In genomic region chr2:10253596-10254372, GRCh38 we compare ENCODE assay signal across 26 cellular contexts. TPM values are rescaled to one million over a fixed set of nuclear protein-coding genes. Genes with fewer than 3 reads are reported as not detected.
DNase-seq lines count a peak whose midpoint lies in the region; ATAC-seq, FAIRE-seq and TF ChIP-seq lines count a peak whose summit lies in the region.
"Had no signal": no experiment of that assay in that cellular context is flagged by ENCODE, and none has a peak within 500 bp of the region (broad histone marks: within the 10 kb centered on the region; RNA-seq: fewer than 3 reads in every experiment).

No MANE protein-coding gene starts in this region.

- H3K9me3 ChIP-seq in HepG2 (ENCODE audit: low read length), result peaks cover 12% of the 10 kb centered on the region
- H3K9me3 ChIP-seq: body of pancreas had no signal

- TF ChIP-seq POLR2A in HepG2 (IDR thresholded peaks at IDR 0.05; ENCODE audit: insufficient read depth in 1 of 2, low read depth in 2 of 2, low read length in 2 of 2), result no peak

- CTCF ChIA-PET in WTC11 (lab: Charles Lee), result interaction anchor here (1.3 to 3.8 kb wide), 5 partner anchors 12 to 181 kb away, joined by 5 to 19 read pairs (median 8); no protein-coding TSS in a partner anchor
- CTCF ChIA-PET in HepG2 (lab: Yijun Ruan, JAX; ENCODE audit: low intra/inter-chr PET ratio, low total read pairs), result no interaction called here

- peaks cover 18% of the 10 kb centered on the region for H3K4me1 ChIP-seq in HepG2 (ENCODE audit: insufficient read depth, low read length)
- H3K4me1 ChIP-seq: body of pancreas had no signal

- in situ Hi-C loops in HepG2 (cut with HindIII; ENCODE audit: extremely low pct_ligation_motif_present, low pct_unique_long_range_greater_than_20kb), result no loop called here

- BruUV-seq in HepG2 (replicated peaks; lab: Mats Ljungman, UMichigan), result no TSS peak

- H3K4me3 ChIP-seq in HepG2 (replicated peaks in 1 of 3; ENCODE audit: insufficient read depth in 1 of 3, low read depth in 2 of 3, low read length in 3 of 3), result no peak overlapping the region
- H3K4me3 ChIP-seq: body of pancreas had no signal

- peaks cover 28 to 56% of the 10 kb centered on the region in 2 experiments for H3K27me3 ChIP-seq in HepG2 (ENCODE audit: control insufficient read depth in 1 of 2, insufficient read depth in 2 of 2, low read length in 2 of 2)
- H3K27me3 ChIP-seq: body of pancreas had no signal

- ATAC-seq in natural killer cell, result no peak
- ATAC-seq in natural killer cell treated with Interleukin-12 subunit alpha and Interleukin-12 subunit beta and Interleukin-15 and Interleukin-18, amount 100 ng/mL, for 72 hours, result no peak
- ATAC-seq in WTC11, result peak; percentile 28; the same call in 1 of the 2 replicates
- peak; percentile 14; the same call in 2 of the 3 replicates for ATAC-seq in HepG2
- ATAC-seq: activated CD4-positive, alpha-beta T cell treated with anti-CD3 and anti-CD28 coated beads for 36 hours; activated CD8-positive, alpha-beta memory T cell treated with anti-CD3 and anti-CD28 coated beads, Interleukin-2, amount 10 ng/mL, durations not matched to agents 7 days and 5 days; body of pancreas; naive thymus-derived CD8-positive, alpha-beta T cell had no signal

- no peak overlapping the region for H3K9ac ChIP-seq in HepG2 (ENCODE audit: insufficient read depth, low read depth, low read length)

- no peak overlapping the region for H3K4me2 ChIP-seq in HepG2 (ENCODE audit: low read depth, low read length)

- no peaks in the 10 kb centered on the region for H3K36me3 ChIP-seq in HepG2 (replicated peaks in 1 of 2; ENCODE audit: control insufficient read depth in 1 of 2, insufficient read depth in 2 of 2, low read length in 2 of 2)

- TF ChIP-seq RAD21 in HepG2 (CRISPR knock-in tag; IDR thresholded peaks at IDR 0.05), result no peak

- H3K4me1 Mint-ChIP-seq in natural killer cell (peaks cover 44 to 53% of the 10 kb centered on the region in 2 donors), WTC11 (no peaks in the 10 kb centered on the region)
- peaks cover 21 to 44% of the 10 kb centered on the region in 2 donors for H3K4me1 Mint-ChIP-seq in natural killer cell treated with Interleukin-12 subunit alpha and Interleukin-12 subunit beta and Interleukin-15 and Interleukin-18, amount 100 ng/mL, for 72 hours (ENCODE audit: low read depth in 2 of 2)
- H3K4me1 Mint-ChIP-seq in activated T-helper 2 cell treated with anti-CD3 and anti-CD28 coated beads, Interferon-gamma antibody, Interleukin-2, Interleukin-4, amounts not matched to agents 10 μg/mL and 5 μg/mL and 100 μg/mL, durations not matched to agents 14 hours and 24 hours and 36 hours (ENCODE audit: low read depth), result peaks cover 2% of the 10 kb centered on the region
- H3K4me1 Mint-ChIP-seq: activated CD4-positive, alpha-beta T cell treated with anti-CD3 and anti-CD28 coated beads for 36 hours had no signal

- H2AFZ ChIP-seq in HepG2 (ENCODE audit: low read length), result no peak overlapping the region

- intact Hi-C loops in natural killer cell (cut with micrococcal nuclease), result no loop called here
- intact Hi-C loops in HepG2 (cut with micrococcal nuclease; ENCODE audit: unreplicated experiment), result no loop called here
- intact Hi-C loops in activated T-helper 2 cell treated with anti-CD3 and anti-CD28 coated beads, Interferon-gamma antibody, Interleukin-2, Interleukin-4, amounts not matched to agents 10 μg/mL and 5 μg/mL and 100 μg/mL, durations not matched to agents 14 hours and 24 hours and 36 hours (cut with micrococcal nuclease), result no loop called here

- TF ChIP-seq EP300 in HepG2 (IDR thresholded peaks at IDR 0.05; ENCODE audit: low read depth in 2 of 2, low read length in 2 of 2) (no peak), HepG2 (CRISPR knock-in tag; IDR thresholded peaks at IDR 0.05; ENCODE audit: borderline replicate concordance) (no peak)

- peak overlapping the region; percentile 61 for H3K4me3 Mint-ChIP-seq in natural killer cell
- H3K4me3 Mint-ChIP-seq in natural killer cell treated with Interleukin-12 subunit alpha and Interleukin-12 subunit beta and Interleukin-15 and Interleukin-18, amount 100 ng/mL, for 72 hours, result no peak overlapping the region
- no peak overlapping the region for H3K4me3 Mint-ChIP-seq in WTC11
- H3K4me3 Mint-ChIP-seq in activated T-helper 2 cell treated with anti-CD3 and anti-CD28 coated beads, Interferon-gamma antibody, Interleukin-2, Interleukin-4, amounts not matched to agents 10 μg/mL and 5 μg/mL and 100 μg/mL, durations not matched to agents 14 hours and 24 hours and 36 hours (ENCODE audit: low read depth), result no peak overlapping the region
- H3K4me3 Mint-ChIP-seq: activated CD4-positive, alpha-beta T cell treated with anti-CD3 and anti-CD28 coated beads for 36 hours; activated CD8-positive, alpha-beta memory T cell treated with anti-CD3 and anti-CD28 coated beads, Interleukin-2, amount 10 ng/mL, durations not matched to agents 7 days and 5 days; activated naive CD8-positive, alpha-beta T cell treated with anti-CD3 and anti-CD28 coated beads, Interleukin-2, amount 10 ng/mL, durations not matched to agents 7 days and 5 days; CD4-positive, alpha-beta memory T cell; memory B cell; naive thymus-derived CD8-positive, alpha-beta T cell had no signal

- no peak for FAIRE-seq in HepG2 (lab: Jason Lieb, UNC)
- FAIRE-seq: colon, GM12892, HTR-8/SVneo had no signal

- no peak overlapping the region for H3K27ac ChIP-seq in HepG2 (ENCODE audit: extremely low read length, insufficient read depth, low read length)
- H3K27ac ChIP-seq: body of pancreas had no signal

- H3K27me3 Mint-ChIP-seq in natural killer cell (ENCODE audit: low read depth in 2 of 2), result peaks cover 0 to 7% of the 10 kb centered on the region in 2 donors
- peaks cover 0 to 9% of the 10 kb centered on the region in 2 donors for H3K27me3 Mint-ChIP-seq in natural killer cell treated with Interleukin-12 subunit alpha and Interleukin-12 subunit beta and Interleukin-15 and Interleukin-18, amount 100 ng/mL, for 72 hours
- no peaks in the 10 kb centered on the region for H3K27me3 Mint-ChIP-seq in WTC11 (ENCODE audit: low read depth)
- peaks cover 13% of the 10 kb centered on the region for H3K27me3 Mint-ChIP-seq in activated T-helper 2 cell treated with anti-CD3 and anti-CD28 coated beads, Interferon-gamma antibody, Interleukin-2, Interleukin-4, amounts not matched to agents 10 μg/mL and 5 μg/mL and 100 μg/mL, durations not matched to agents 14 hours and 24 hours and 36 hours (ENCODE audit: low read depth)
- H3K27me3 Mint-ChIP-seq: activated CD4-positive, alpha-beta T cell treated with anti-CD3 and anti-CD28 coated beads for 36 hours had no signal

- 38% methylated on average over 9 of the region's 18 CpGs for WGBS in HepG2 (ENCODE audit: low lambda C conversion rate)

- H3K9me3 Mint-ChIP-seq in natural killer cell (peaks cover 4 to 5% of the 10 kb centered on the region in 2 donors), WTC11 (peaks cover 13% of the 10 kb centered on the region)
- H3K9me3 Mint-ChIP-seq in natural killer cell treated with Interleukin-12 subunit alpha and Interleukin-12 subunit beta and Interleukin-15 and Interleukin-18, amount 100 ng/mL, for 72 hours, result peaks cover 10% of the 10 kb centered on the region
- H3K9me3 Mint-ChIP-seq in activated T-helper 2 cell treated with anti-CD3 and anti-CD28 coated beads, Interferon-gamma antibody, Interleukin-2, Interleukin-4, amounts not matched to agents 10 μg/mL and 5 μg/mL and 100 μg/mL, durations not matched to agents 14 hours and 24 hours and 36 hours, result peaks cover 13% of the 10 kb centered on the region

- DNase-seq in natural killer cell, result no peak
- no peak for DNase-seq in natural killer cell treated with Interleukin-12 subunit alpha and Interleukin-12 subunit beta and Interleukin-15 and Interleukin-18, amount 100 ng/mL, for 72 hours (ENCODE audit: low spot score)
- peak; percentile 2 for DNase-seq in WTC11 (ENCODE audit: low spot score)
- DNase-seq in HepG2 (ENCODE audit: low spot score), result no peak
- DNase-seq in amniotic stem cell (lab: John Stamatoyannopoulos, UW), result no peak
- no peak for DNase-seq in activated T-helper 2 cell treated with anti-CD3 and anti-CD28 coated beads, Interferon-gamma antibody, Interleukin-2, Interleukin-4, amounts not matched to agents 10 μg/mL and 5 μg/mL and 100 μg/mL, durations not matched to agents 14 hours and 24 hours and 36 hours (ENCODE audit: low spot score)
- no peak for DNase-seq in hypothalamus (lab: John Stamatoyannopoulos, UW)
- DNase-seq in DMS 273 (lab: John Stamatoyannopoulos, UW; ENCODE audit: unreplicated experiment), result no peak
- DNase-seq: activated CD4-positive, alpha-beta T cell treated with anti-CD3 and anti-CD28 coated beads for 36 hours; activated CD8-positive, alpha-beta memory T cell treated with anti-CD3 and anti-CD28 coated beads, Interleukin-2, amount 10 ng/mL, durations not matched to agents 7 days and 5 days; activated naive CD8-positive, alpha-beta T cell treated with anti-CD3 and anti-CD28 coated beads, Interleukin-2, amount 10 ng/mL, durations not matched to agents 7 days and 5 days; body of pancreas; CD4-positive, alpha-beta memory T cell; head of caudate nucleus; Kasumi-1; NCI-H1092 treated with DMSO at 0.1 percent for 48 hours; NCI-H2081; NCI-H526; stimulated activated CD4-positive, alpha-beta T cell treated with anti-CD3 and anti-CD28 coated beads, Interleukin-2, amount 100 ng/mL, for 48 hours; stimulated activated naive CD4-positive, alpha-beta T cell treated with Interleukin-2 at 50 U/mL for 16 hours; SW 1271 had no signal

- no peaks in the 10 kb centered on the region for H3K79me2 ChIP-seq in HepG2 (ENCODE audit: insufficient read depth, low read length)

- POLR2A ChIA-PET in WTC11 (lab: Charles Lee), result no interaction called here
- POLR2A ChIA-PET in HepG2 (lab: Yijun Ruan, JAX), result interaction anchor here (1.6 kb wide), 1 partner anchor 48 kb away, joined by 4 read pairs; no protein-coding TSS in a partner anchor

- H3K36me3 Mint-ChIP-seq in natural killer cell (peaks cover 14% of the 10 kb centered on the region), WTC11 (no peaks in the 10 kb centered on the region)
- H3K36me3 Mint-ChIP-seq in natural killer cell treated with Interleukin-12 subunit alpha and Interleukin-12 subunit beta and Interleukin-15 and Interleukin-18, amount 100 ng/mL, for 72 hours, result peaks cover 23% of the 10 kb centered on the region
- H3K36me3 Mint-ChIP-seq in activated T-helper 2 cell treated with anti-CD3 and anti-CD28 coated beads, Interferon-gamma antibody, Interleukin-2, Interleukin-4, amounts not matched to agents 10 μg/mL and 5 μg/mL and 100 μg/mL, durations not matched to agents 14 hours and 24 hours and 36 hours (ENCODE audit: low read depth), result no peaks in the 10 kb centered on the region
- H3K36me3 Mint-ChIP-seq: activated naive CD8-positive, alpha-beta T cell treated with anti-CD3 and anti-CD28 coated beads, Interleukin-2, amount 10 ng/mL, durations not matched to agents 7 days and 5 days had no signal

- H3K27ac Mint-ChIP-seq in natural killer cell (no peak overlapping the region), WTC11 (no peak overlapping the region)
- peak overlapping the region in 1 of 2 donors; percentile 50 for H3K27ac Mint-ChIP-seq in natural killer cell treated with Interleukin-12 subunit alpha and Interleukin-12 subunit beta and Interleukin-15 and Interleukin-18, amount 100 ng/mL, for 72 hours
- H3K27ac Mint-ChIP-seq in activated T-helper 2 cell treated with anti-CD3 and anti-CD28 coated beads, Interferon-gamma antibody, Interleukin-2, Interleukin-4, amounts not matched to agents 10 μg/mL and 5 μg/mL and 100 μg/mL, durations not matched to agents 14 hours and 24 hours and 36 hours, result no peak overlapping the region
- H3K27ac Mint-ChIP-seq: activated CD4-positive, alpha-beta T cell treated with anti-CD3 and anti-CD28 coated beads for 36 hours; activated CD8-positive, alpha-beta memory T cell treated with anti-CD3 and anti-CD28 coated beads, Interleukin-2, amount 10 ng/mL, durations not matched to agents 7 days and 5 days; activated naive CD8-positive, alpha-beta T cell treated with anti-CD3 and anti-CD28 coated beads, Interleukin-2, amount 10 ng/mL, durations not matched to agents 7 days and 5 days; memory B cell had no signal

- H4K20me1 ChIP-seq in HepG2 (ENCODE audit: insufficient read depth, low read length), result no peaks in the 10 kb centered on the region

- TF ChIP-seq CTCF in natural killer cell (IDR thresholded peaks at IDR 0.05), result no peak
- TF ChIP-seq CTCF in WTC11 (IDR thresholded peaks at IDR 0.05), result no peak
- TF ChIP-seq CTCF in HepG2 (CRISPR knock-in tag; IDR thresholded peaks at IDR 0.05), result no peak

RNA-seq across cellular contexts. Expression of gene HPCAL1, which starts 48.9 kb away (rescaled TPM):
- total RNA-seq in natural killer cell, result 10 to 100 TPM; 31.1 to 45.2 (median 39.8) TPM
- 10 to 100 TPM; 13.8 to 19.0 TPM for total RNA-seq in natural killer cell treated with Interleukin-12 subunit alpha and Interleukin-12 subunit beta and Interleukin-15 and Interleukin-18, amount 100 ng/mL, for 72 hours
- 10.5 to 12.4 TPM (median 11.8 TPM) in 3 replicates for total RNA-seq in WTC11 (2021)
- 23.3 and 29.9 TPM in 2 replicates for total RNA-seq in HepG2 (2016; rRNA removed; fragmentation: Illumina TruSeq; extraction: Trizol)
- 43.0 and 51.2 TPM in 2 replicates for total RNA-seq in HepG2 (2016; cell fraction: cytosol; rRNA removed; fragmentation: Illumina TruSeq; extraction: Trizol; ENCODE audit: low read depth)
- 21.4 and 28.1 TPM in 2 replicates for total RNA-seq in HepG2 (2016; cell fraction: insoluble cytoplasmic fraction; rRNA removed; fragmentation: Illumina TruSeq; extraction: Trizol)
- total RNA-seq in HepG2 (2016; cell fraction: membrane; rRNA removed; fragmentation: Illumina TruSeq; extraction: Trizol), result 50.7 and 67.7 TPM in 2 replicates
- total RNA-seq in HepG2 (2016; cell fraction: nucleus; rRNA removed; fragmentation: Illumina TruSeq; extraction: Trizol), result 12.9 and 16.1 TPM in 2 replicates
- polyA plus RNA-seq in HepG2 (2011; rRNA removed), result 29.5 and 38.6 TPM in 2 replicates
- polyA plus RNA-seq in HepG2 (2011; cell fraction: cytosol; rRNA removed), result 29.8 and 35.9 TPM in 2 replicates
- 54.3 and 60.0 TPM in 2 replicates for polyA plus RNA-seq in HepG2 (2011; cell fraction: nucleus; rRNA removed)
- 46.0 and 46.8 TPM in 2 replicates for polyA plus RNA-seq in HepG2 (2012)
- 37.1 and 47.1 TPM in 2 replicates for polyA plus RNA-seq in HepG2 (2016; cell fraction: cytosol; fragmentation: Illumina TruSeq; extraction: Trizol; ENCODE audit: low read depth)
- 24.6 and 35.5 TPM in 2 replicates for polyA plus RNA-seq in HepG2 (2016; cell fraction: insoluble cytoplasmic fraction; fragmentation: Illumina TruSeq; extraction: Trizol; ENCODE audit: low read depth)
- polyA plus RNA-seq in HepG2 (2016; cell fraction: membrane; fragmentation: Illumina TruSeq; extraction: Trizol; ENCODE audit: low read depth), result 54.6 and 65.1 TPM in 2 replicates
- 30.3 and 35.7 TPM in 2 replicates for polyA plus RNA-seq in HepG2 (2016; cell fraction: nucleus; fragmentation: Illumina TruSeq; extraction: Trizol; ENCODE audit: insufficient read depth, low read depth)
- 26.5 and 27.7 TPM in 2 replicates for polyA minus RNA-seq in HepG2 (2011; rRNA and poly(A)+ RNA removed; ENCODE audit: low replicate concordance)
- polyA minus RNA-seq in HepG2 (2011; cell fraction: cytosol; rRNA and poly(A)+ RNA removed), result 19.4 and 20.4 TPM in 2 replicates
- 12.6 and 15.5 TPM in 2 replicates for polyA minus RNA-seq in HepG2 (2011; cell fraction: nucleus; rRNA and poly(A)+ RNA removed)
- total RNA-seq in activated T-helper 2 cell treated with anti-CD3 and anti-CD28 coated beads, Interferon-gamma antibody, Interleukin-2, Interleukin-4, amounts not matched to agents 10 μg/mL and 5 μg/mL and 100 μg/mL, durations not matched to agents 14 hours and 24 hours and 36 hours, result 102 and 110 TPM in 2 replicates

Comparison
In these comparisons a context has a peak if more than half of its experiments do, and no peak if none do; other contexts are left out.
1. ATAC-seq: peak in WTC11 (single experiment) and HepG2 (single experiment); none in natural killer cell (0 of 3) and natural killer cell treated with Interleukin-12 subunit alpha and Interleukin-12 subunit beta and Interleukin-15 and Interleukin-18, amount 100 ng/mL, for 72 hours (0 of 2).